Comparison of ENCODE assay signal across 25 cellular contexts in the genomic region with DNA sequence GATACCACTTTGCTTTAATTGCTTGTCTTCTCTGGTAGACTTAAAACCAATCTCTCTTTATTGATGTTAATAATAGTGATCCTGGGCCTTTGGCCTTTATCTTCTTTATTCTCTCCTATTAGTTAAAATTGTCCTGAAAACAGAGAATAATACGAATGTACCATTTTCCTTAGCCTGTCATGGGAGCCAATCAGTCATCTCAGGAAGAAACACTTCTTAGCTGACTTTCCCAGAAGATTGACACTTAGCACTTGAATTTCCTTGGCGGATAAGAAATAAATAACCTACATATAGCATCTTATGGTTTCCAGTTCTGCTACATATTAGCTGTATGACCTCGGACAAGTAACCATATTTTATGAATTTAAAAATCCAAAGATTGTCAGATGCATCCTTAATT.
"Had no signal": no experiment of that assay in that cellular context is flagged by ENCODE, and none has a peak within 500 bp of the region (broad histone marks: within the 10 kb centered on the region; RNA-seq: fewer than 3 reads in every experiment).

No MANE protein-coding gene starts in this region.

- H3K27me3 ChIP-seq: colonic mucosa, dorsolateral prefrontal cortex, esophagus muscularis mucosa, esophagus squamous epithelium, gastrocnemius medialis, gastroesophageal sphincter, heart left ventricle, heart right ventricle had no signal

- H3K9me3 ChIP-seq: colonic mucosa, esophagus squamous epithelium, gastroesophageal sphincter had no signal

- H3K27ac ChIP-seq: colonic mucosa, coronary artery, dorsolateral prefrontal cortex, epithelial cell of prostate, esophagus muscularis mucosa, esophagus squamous epithelium, foreskin keratinocyte, gastrocnemius medialis, gastroesophageal sphincter, heart left ventricle, heart right ventricle had no signal

- H3K27ac Mint-ChIP-seq: dendritic cell treated with granulocyte-macrophage colony-stimulating factor and Interleukin-4, amounts not matched to agents 40 ng/mL and 50 ng/mL, for 4 days; effector memory CD8-positive, alpha-beta T cell; endodermal cell had no signal

- DNase-seq: colonic mucosa; cortex of kidney; dermis blood vessel endothelial cell; dorsolateral prefrontal cortex; effector CD4-positive, alpha-beta T cell; effector CD8-positive, alpha-beta T cell; effector memory CD4-positive, alpha-beta T cell; effector memory CD8-positive, alpha-beta T cell; endodermal cell; erythroblast; esophagus squamous epithelium; foreskin fibroblast; foreskin keratinocyte; foreskin melanocyte; gastrocnemius medialis; glutamatergic neuron; head of caudate nucleus; heart left ventricle; heart right ventricle had no signal

- H3K4me3 Mint-ChIP-seq: dendritic cell treated with granulocyte-macrophage colony-stimulating factor and Interleukin-4, amounts not matched to agents 40 ng/mL and 50 ng/mL, for 4 days; effector memory CD8-positive, alpha-beta T cell; endodermal cell had no signal

- H3K9me3 Mint-ChIP-seq: dendritic cell treated with granulocyte-macrophage colony-stimulating factor and Interleukin-4, amounts not matched to agents 40 ng/mL and 50 ng/mL, for 4 days; effector memory CD8-positive, alpha-beta T cell; endodermal cell had no signal

- ATAC-seq: effector memory CD8-positive, alpha-beta T cell; esophagus mucosa; foreskin keratinocyte; gastrocnemius medialis; gastroesophageal sphincter; heart left ventricle; heart right ventricle had no signal

- H3K36me3 ChIP-seq: colonic mucosa, esophagus muscularis mucosa, esophagus squamous epithelium, gastrocnemius medialis, gastroesophageal sphincter, heart left ventricle, heart right ventricle had no signal

- H3K4me3 ChIP-seq: colonic mucosa, coronary artery, dorsolateral prefrontal cortex, esophagus muscularis mucosa, esophagus squamous epithelium, gastrocnemius medialis, gastroesophageal sphincter, heart left ventricle, heart right ventricle had no signal
